8 cellular contexts compared by ENCODE assay signal in the genomic region with DNA sequence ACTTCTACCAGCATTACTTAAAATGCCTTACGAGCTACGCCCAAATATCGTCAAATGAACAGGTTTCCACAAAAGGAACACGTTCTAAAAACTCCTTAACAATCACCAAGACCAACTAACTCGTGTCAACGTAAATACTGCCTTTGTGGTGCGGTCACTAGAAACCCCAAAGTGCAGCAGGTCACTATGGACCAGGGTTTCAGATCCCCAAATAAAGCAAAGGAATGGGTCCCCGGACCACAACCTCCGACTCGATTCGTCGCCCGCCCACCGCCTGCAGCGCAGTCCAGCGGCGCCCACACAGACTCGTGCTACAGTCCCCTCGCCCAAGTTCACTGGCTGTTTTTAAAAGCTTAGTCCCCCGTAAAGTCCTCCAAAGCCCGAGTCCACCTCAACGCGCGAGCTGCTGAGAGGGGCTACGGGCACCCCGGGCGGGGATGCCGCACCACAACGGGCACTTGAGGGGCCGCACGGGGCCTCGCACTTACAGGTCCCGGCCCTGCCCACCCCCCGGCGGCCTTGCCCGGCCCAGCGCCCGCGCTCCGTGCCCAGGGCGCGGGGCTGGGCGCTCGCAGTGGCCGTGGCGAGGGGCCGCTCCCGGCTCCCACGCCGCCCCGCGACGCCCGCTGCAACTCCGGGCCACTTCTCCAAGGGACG. TPM values are rescaled to one million over a fixed set of nuclear protein-coding genes. Genes with fewer than 3 reads are reported as not detected.
DNase-seq lines count a peak whose midpoint lies in the region; ATAC-seq and TF ChIP-seq lines count a peak whose summit lies in the region.

No MANE protein-coding gene starts in this region.

- in situ Hi-C loops in gastrocnemius medialis (cut with MboI; ENCODE audit: low sequenced_read_pairs in 4 of 4), result loop anchor here in 1 of 4 donors (25.0 kb wide), 1 partner anchor 301 kb away; no protein-coding TSS in a partner anchor

- H3K9me3 ChIP-seq in gastrocnemius medialis, result no peaks in the 10 kb centered on the region

- H3K27ac ChIP-seq in gastrocnemius medialis, result peak overlapping the region; percentile 92 to 99 (median 98)

- H3K4me3 ChIP-seq in gastrocnemius medialis, result peak overlapping the region; percentile 81 to 91 (median 86)

- peaks cover 37 to 41% of the 10 kb centered on the region in 2 donors for H3K4me1 ChIP-seq in gastrocnemius medialis

- no peak for ATAC-seq in activated CD8-positive, alpha-beta memory T cell treated with anti-CD3 and anti-CD28 coated beads, Interleukin-2, amount 10 ng/mL, durations not matched to agents 7 days and 5 days
- ATAC-seq in gastrocnemius medialis (no peak), GM21390 (IDR thresholded peaks at IDR 0.05; ENCODE audit: unreplicated experiment) (no peak)

- CTCF ChIA-PET in activated CD8-positive, alpha-beta memory T cell treated with anti-CD3 and anti-CD28 coated beads, Interleukin-2, amount 10 ng/mL, durations not matched to agents 7 days and 5 days (lab: Charles Lee), result no interaction called here

- peak overlapping the region; percentile 52 for H3K27ac Mint-ChIP-seq in activated CD8-positive, alpha-beta memory T cell treated with anti-CD3 and anti-CD28 coated beads, Interleukin-2, amount 10 ng/mL, durations not matched to agents 7 days and 5 days
- H3K27ac Mint-ChIP-seq in activated naive CD8-positive, alpha-beta T cell treated with anti-CD3 and anti-CD28 coated beads for 36 hours, result peak overlapping the region; percentile 42

- H3K9me3 Mint-ChIP-seq in activated CD8-positive, alpha-beta memory T cell treated with anti-CD3 and anti-CD28 coated beads, Interleukin-2, amount 10 ng/mL, durations not matched to agents 7 days and 5 days (ENCODE audit: low read depth), result no peaks in the 10 kb centered on the region
- no peaks in the 10 kb centered on the region for H3K9me3 Mint-ChIP-seq in activated naive CD8-positive, alpha-beta T cell treated with anti-CD3 and anti-CD28 coated beads for 36 hours

- no peaks in the 10 kb centered on the region for H3K36me3 ChIP-seq in gastrocnemius medialis

- peaks cover 3% of the 10 kb centered on the region for H3K36me3 Mint-ChIP-seq in activated CD8-positive, alpha-beta memory T cell treated with anti-CD3 and anti-CD28 coated beads, Interleukin-2, amount 10 ng/mL, durations not matched to agents 7 days and 5 days
- no peaks in the 10 kb centered on the region for H3K36me3 Mint-ChIP-seq in activated naive CD8-positive, alpha-beta T cell treated with anti-CD3 and anti-CD28 coated beads for 36 hours

- H3K4me3 Mint-ChIP-seq in activated CD8-positive, alpha-beta memory T cell treated with anti-CD3 and anti-CD28 coated beads, Interleukin-2, amount 10 ng/mL, durations not matched to agents 7 days and 5 days, result peak overlapping the region; percentile 60
- H3K4me3 Mint-ChIP-seq in activated naive CD8-positive, alpha-beta T cell treated with anti-CD3 and anti-CD28 coated beads for 36 hours, result no peak overlapping the region

- no peak for TF ChIP-seq CTCF in gastrocnemius medialis (IDR thresholded peaks at IDR 0.05 in 4 of 5, conservative IDR thresholded peaks at IDR 0.05 in 1 of 5)

- TF ChIP-seq POLR2A in gastrocnemius medialis (IDR thresholded peaks at IDR 0.05), result no peak

- intact Hi-C loops in gastrocnemius medialis (cut with DNase I; ENCODE audit: low total_unique reads), result loop anchor here (5.0 kb wide), 2 partner anchors 34 to 61 kb away; no protein-coding TSS in a partner anchor

- H3K27me3 ChIP-seq in gastrocnemius medialis, result no peaks in the 10 kb centered on the region

- peaks cover 72% of the 10 kb centered on the region for H3K27me3 Mint-ChIP-seq in activated CD8-positive, alpha-beta memory T cell treated with anti-CD3 and anti-CD28 coated beads, Interleukin-2, amount 10 ng/mL, durations not matched to agents 7 days and 5 days
- H3K27me3 Mint-ChIP-seq in activated naive CD8-positive, alpha-beta T cell treated with anti-CD3 and anti-CD28 coated beads for 36 hours, result peaks cover 81% of the 10 kb centered on the region

- peaks cover 19% of the 10 kb centered on the region for H3K4me1 Mint-ChIP-seq in activated CD8-positive, alpha-beta memory T cell treated with anti-CD3 and anti-CD28 coated beads, Interleukin-2, amount 10 ng/mL, durations not matched to agents 7 days and 5 days
- H3K4me1 Mint-ChIP-seq in activated naive CD8-positive, alpha-beta T cell treated with anti-CD3 and anti-CD28 coated beads for 36 hours, result peaks cover 19% of the 10 kb centered on the region

- DNase-seq in activated CD8-positive, alpha-beta memory T cell treated with anti-CD3 and anti-CD28 coated beads, Interleukin-2, amount 10 ng/mL, durations not matched to agents 7 days and 5 days, result no peak
- no peak for DNase-seq in activated CD8-positive, alpha-beta memory T cell treated with anti-CD3 and anti-CD28 coated beads, Interleukin-2, amount 50 U/mL, for 4 hours
- no peak for DNase-seq in activated naive CD8-positive, alpha-beta T cell treated with anti-CD3 and anti-CD28 coated beads for 36 hours
- peak; percentile 23 for DNase-seq in hepatic stellate cell (ENCODE audit: low spot score)
- DNase-seq in gastrocnemius medialis, result no peak
- no peak for DNase-seq in dedifferentiated amniotic fluid mesenchymal stem cell (ENCODE audit: extremely low spot score)
- DNase-seq in activated effector memory CD4-positive, alpha-beta T cell treated with anti-CD3 and anti-CD28 coated beads, Interleukin-2, amount 50 U/mL, for 16 hours, result no peak

RNA-seq across cellular contexts. Expression of gene NFIB, which starts 1.1 kb away (rescaled TPM):
- not detected for total RNA-seq in activated CD8-positive, alpha-beta memory T cell treated with anti-CD3 and anti-CD28 coated beads, Interleukin-2, amount 10 ng/mL, durations not matched to agents 7 days and 5 days
- not detected for total RNA-seq in activated naive CD8-positive, alpha-beta T cell treated with anti-CD3 and anti-CD28 coated beads for 36 hours
- 10 to 100 TPM; 24.0 to 40.9 (median 30.6) TPM for total RNA-seq in gastrocnemius medialis

Comparison
In these comparisons a context has a peak if more than half of its experiments do, and no peak if none do; other contexts are left out.
1. RNA of gene NFIB, which starts 1.1 kb away (total RNA-seq): 24.0 to 40.9 TPM in gastrocnemius medialis; not detected in activated CD8-positive, alpha-beta memory T cell treated with anti-CD3 and anti-CD28 coated beads, Interleukin-2, amount 10 ng/mL, durations not matched to agents 7 days and 5 days and not detected in activated naive CD8-positive, alpha-beta T cell treated with anti-CD3 and anti-CD28 coated beads for 36 hours; every median in the first group is over 10 times any median in the second.